In the genomic region with DNA sequence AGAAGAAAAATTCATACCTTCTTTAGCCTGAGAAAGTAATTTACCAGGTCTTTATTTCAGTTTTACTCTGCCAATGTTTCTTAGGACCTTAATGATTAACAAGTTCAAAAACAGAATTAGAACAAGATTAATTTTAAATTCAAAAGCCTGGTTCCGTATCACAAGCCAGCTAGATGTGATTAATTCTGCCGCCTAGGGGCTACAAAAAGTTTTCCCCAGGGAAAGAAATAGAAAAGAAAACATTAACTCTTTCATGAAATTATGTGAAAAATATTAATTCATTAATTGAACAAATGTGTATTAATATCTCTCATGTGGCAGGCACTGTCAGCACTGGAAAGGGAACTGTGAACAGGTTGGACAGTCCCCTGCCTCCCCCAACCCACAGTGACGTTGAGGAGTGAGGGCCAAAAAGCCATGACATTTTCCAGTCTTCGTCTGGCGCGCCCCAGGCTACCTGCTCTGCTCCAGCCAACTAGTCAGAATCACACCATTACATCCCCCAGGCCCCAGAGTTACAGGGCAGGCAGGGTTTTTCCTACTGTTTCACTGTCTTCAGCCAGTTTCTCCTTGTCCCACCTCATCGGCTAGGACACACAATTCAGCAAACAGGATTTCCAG, we compare ENCODE assay signal across 21 cellular contexts. TPM values are rescaled to one million over a fixed set of nuclear protein-coding genes. Genes with fewer than 3 reads are reported as not detected.
DNase-seq lines count a peak whose midpoint lies in the region; ATAC-seq and TF ChIP-seq lines count a peak whose summit lies in the region.
"Had no signal": no experiment of that assay in that cellular context is flagged by ENCODE, and none has a peak within 500 bp of the region (broad histone marks: within the 10 kb centered on the region; RNA-seq: fewer than 3 reads in every experiment).

No MANE protein-coding gene starts in this region.

- H3K27ac ChIP-seq in cardiac muscle cell (peak overlapping the region; percentile 40), OCI-LY1 (ENCODE audit: low read depth, low read length, poor library complexity, severe bottlenecking) (no peak overlapping the region), esophagus muscularis mucosa (replicated peaks in 1 of 4) (no peak overlapping the region), neural progenitor cell (no peak overlapping the region)

- H3K4me3 Mint-ChIP-seq in neural progenitor cell = no peak overlapping the region
- H3K4me3 Mint-ChIP-seq: CD8-positive, alpha-beta T cell had no signal

- H3K79me2 ChIP-seq in OCI-LY1 (ENCODE audit: insufficient read depth, low read length) (no peaks in the 10 kb centered on the region), neural progenitor cell (ENCODE audit: low read depth) (no peaks in the 10 kb centered on the region)

- H3K27me3 ChIP-seq in cardiac muscle cell = no peaks in the 10 kb centered on the region
- peaks cover 7% of the 10 kb centered on the region; the same call in 1 of the 2 replicates for H3K27me3 ChIP-seq in OCI-LY1 (ENCODE audit: insufficient read depth, low read length)
- H3K27me3 ChIP-seq in esophagus muscularis mucosa = no peaks in the 10 kb centered on the region
- no peaks in the 10 kb centered on the region for H3K27me3 ChIP-seq in neural progenitor cell

- 60% methylated on average over 7 of the region's 7 CpGs for WGBS in esophagus muscularis mucosa

- H3K27ac Mint-ChIP-seq in neural progenitor cell = no peak overlapping the region
- H3K27ac Mint-ChIP-seq: CD8-positive, alpha-beta T cell had no signal

- peaks cover 5% of the 10 kb centered on the region for H3K27me3 Mint-ChIP-seq in neural progenitor cell (ENCODE audit: insufficient read depth, low read depth)

- H3K4me3 ChIP-seq in cardiac muscle cell (no peak overlapping the region), OCI-LY1 (ENCODE audit: low read depth, low read length, poor library complexity, severe bottlenecking) (no peak overlapping the region), esophagus muscularis mucosa (no peak overlapping the region), neural progenitor cell (no peak overlapping the region)

- no peaks in the 10 kb centered on the region for H4K20me1 ChIP-seq in OCI-LY1 (ENCODE audit: insufficient read depth, low read length)
- H4K20me1 ChIP-seq in neural progenitor cell (ENCODE audit: low read depth) = no peaks in the 10 kb centered on the region

- no peaks in the 10 kb centered on the region for H3K9me2 ChIP-seq in OCI-LY1 (ENCODE audit: low read depth, low read length)

- intact Hi-C loops in left cardiac atrium (cut with DNase I) (no loop called here), esophagus muscularis mucosa (cut with DNase I) (no loop called here)

- no peak overlapping the region for H2AFZ ChIP-seq in OCI-LY1 (ENCODE audit: low read length)
- peak overlapping the region; percentile 26 for H2AFZ ChIP-seq in neural progenitor cell (replicated peaks)

- H3K9me3 Mint-ChIP-seq in neural progenitor cell = peaks cover 11% of the 10 kb centered on the region

- H3K9me3 ChIP-seq in cardiac muscle cell (ENCODE audit: low read depth) (no peaks in the 10 kb centered on the region), OCI-LY1 (ENCODE audit: low read length) (peaks cover 7% of the 10 kb centered on the region), esophagus muscularis mucosa (peaks cover 0 to 18% (median 13%) of the 10 kb centered on the region in 4 donors), neural progenitor cell (ENCODE audit: low read depth) (peaks cover 10% of the 10 kb centered on the region)

- TF ChIP-seq POLR2A in esophagus muscularis mucosa (IDR thresholded peaks at IDR 0.05; ENCODE audit: low read depth) = no peak

- TF ChIP-seq CTCF in cardiac muscle cell (IDR thresholded peaks at IDR 0.05; ENCODE audit: low read depth, low read length) = no peak
- peak; percentile 10; the same call in 1 of the 2 replicates for TF ChIP-seq CTCF in OCI-LY1 (IDR thresholded peaks at IDR 0.05; ENCODE audit: low read length)
- no peak for TF ChIP-seq CTCF in esophagus muscularis mucosa (IDR thresholded peaks at IDR 0.05)
- no peak for TF ChIP-seq CTCF in neural progenitor cell (IDR thresholded peaks at IDR 0.05)

- H3K9ac ChIP-seq in OCI-LY1 (ENCODE audit: low read length) (no peak overlapping the region), neural progenitor cell (no peak overlapping the region)

- H3K4me1 ChIP-seq in cardiac muscle cell (ENCODE audit: low read depth) (peaks cover 17% of the 10 kb centered on the region), OCI-LY1 (ENCODE audit: insufficient read depth, low read length, severe bottlenecking) (no peaks in the 10 kb centered on the region), esophagus muscularis mucosa (peaks cover 0 to 7% (median 0%) of the 10 kb centered on the region in 4 donors), neural progenitor cell (no peaks in the 10 kb centered on the region)

- no peak for TF ChIP-seq EP300 in esophagus muscularis mucosa (IDR thresholded peaks at IDR 0.05)

- DNase-seq in cardiac muscle cell (ENCODE audit: low read depth in 1 of 2, low spot score in 1 of 2) (no peak), left cardiac atrium (no peak), esophagus muscularis mucosa (ENCODE audit: extremely low spot score) (peak; percentile 12), neural progenitor cell (ENCODE audit: low spot score) (no peak), activated T-cell treated with anti-CD3 and anti-CD28 coated beads for 4 hours (no peak), anterior cingulate cortex (lab: John Stamatoyannopoulos, UW) (no peak)
- DNase-seq: 8988T; CD8-positive, alpha-beta T cell; DMS79; Karpas-422; MM.1S; NCI-H1105; NCI-H1694 treated with DMSO at 0.1 percent for 48 hours; NCI-H226; NCI-H524 treated with DMSO at 0.1 percent for 48 hours; SHP77 had no signal

- no peaks in the 10 kb centered on the region for H3K36me3 Mint-ChIP-seq in neural progenitor cell
- H3K36me3 Mint-ChIP-seq: CD8-positive, alpha-beta T cell had no signal

- no peaks in the 10 kb centered on the region for H3K4me1 Mint-ChIP-seq in neural progenitor cell

- ATAC-seq in left cardiac atrium = no peak
- no peak for ATAC-seq in GM21737 (IDR thresholded peaks at IDR 0.05; ENCODE audit: unreplicated experiment)
- ATAC-seq: CD8-positive, alpha-beta T cell had no signal

- no peaks in the 10 kb centered on the region for H3K36me3 ChIP-seq in cardiac muscle cell
- no peaks in the 10 kb centered on the region for H3K36me3 ChIP-seq in OCI-LY1 (ENCODE audit: insufficient read depth, low read length)
- no peaks in the 10 kb centered on the region for H3K36me3 ChIP-seq in esophagus muscularis mucosa
- H3K36me3 ChIP-seq in neural progenitor cell = no peaks in the 10 kb centered on the region

- no peak overlapping the region for H3K4me2 ChIP-seq in OCI-LY1 (ENCODE audit: low read length)
- H3K4me2 ChIP-seq in neural progenitor cell = no peak overlapping the region

- H3F3A ChIP-seq in OCI-LY1 (ENCODE audit: insufficient read depth, low read length) (no peaks in the 10 kb centered on the region), neural progenitor cell (ENCODE audit: low read depth) (peaks cover 3% of the 10 kb centered on the region)

RNA-seq across cellular contexts. Expression of gene TMEM176A, which starts 20.1 kb away (rescaled TPM):
- total RNA-seq in cardiac muscle cell = 18.2 and 19.1 TPM in 2 replicates
- polyA plus RNA-seq in cardiac muscle cell = 32.1 and 35.7 TPM in 2 replicates
- total RNA-seq in left cardiac atrium = 100 to 1,000 TPM in 1 of 2 donors, 10 to 100 TPM in 1; 92.1 to 110 TPM
- total RNA-seq in esophagus muscularis mucosa = 10 to 100 TPM; 11.6 to 47.7 (median 35.5) TPM
- 0.62 TPM in 1 of 2 replicates, not detected in the other for total RNA-seq in neural progenitor cell (ENCODE audit: low replicate concordance)
- total RNA-seq: G401, H4 had no signal
- polyA plus RNA-seq: BJ had no signal

RNA-seq across cellular contexts. Expression of gene TMEM176B, which starts 20.5 kb away (rescaled TPM):
- total RNA-seq in cardiac muscle cell (25.6 and 30.6 TPM in 2 replicates), left cardiac atrium (100 to 1,000 TPM; 125 to 241 TPM), esophagus muscularis mucosa (10 to 100 TPM; 19.5 to 58.2 (median 54.1) TPM), neural progenitor cell (ENCODE audit: low replicate concordance) (0.54 and 1.1 TPM in 2 replicates)
- polyA plus RNA-seq in cardiac muscle cell = 37.9 and 41.8 TPM in 2 replicates
- total RNA-seq: CD8-positive, alpha-beta T cell had no signal
- polyA plus RNA-seq: BJ had no signal

RNA-seq across cellular contexts. Expression of gene AOC1, which starts 31.6 kb away (rescaled TPM):
- 0.06 TPM in 1 of 2 replicates, not detected in the other for total RNA-seq in cardiac muscle cell
- polyA plus RNA-seq in cardiac muscle cell = not detected in 2 replicates
- under 1 TPM; 0.21 to 0.37 TPM for total RNA-seq in left cardiac atrium
- under 1 TPM in 3 of 4 donors, not detected in 1; 0.23 to 0.45 (median 0.33) TPM for total RNA-seq in esophagus muscularis mucosa
- total RNA-seq in neural progenitor cell (ENCODE audit: low replicate concordance) = not detected in 2 replicates
- total RNA-seq: CD8-positive, alpha-beta T cell had no signal
- polyA plus RNA-seq: BJ had no signal
